In genomic region chr5:157674351-157674750, GRCh38 we compare ENCODE assay signal across 1 cellular context.
A peak's percentile ranks its signal among the peaks of the same experiment; 100 is the strongest.
TF ChIP-seq lines count a peak whose summit lies in the region.

No MANE protein-coding gene starts in this region.

TF ChIP-seq in HepG2, 621 proteins besides CTCF, POLR2A, EP300 and RAD21:
- TF ChIP-seq ZNF441 (CRISPR knock-in tag; IDR thresholded peaks at IDR 0.05; ENCODE audit: borderline replicate concordance) = 0 out of 2 replicates have a peak, but pooled peaks have one; percentile 26
